In genomic region chr2:204901591-204901990, GRCh38 we compare ENCODE assay signal across 24 cellular contexts.
A peak's percentile ranks its signal among the peaks of the same experiment; 100 is the strongest.
DNase-seq lines count a peak whose midpoint lies in the region; ATAC-seq, FAIRE-seq and TF ChIP-seq lines count a peak whose summit lies in the region.
"Had no signal": no experiment of that assay in that cellular context is flagged by ENCODE, and none has a peak within 500 bp of the region (broad histone marks: within the 10 kb centered on the region; RNA-seq: fewer than 3 reads in every experiment).

No MANE protein-coding gene starts in this region.

- H3K36me3 Mint-ChIP-seq in Caco-2 (ENCODE audit: insufficient read depth, unreplicated experiment) (peaks cover 29% of the 10 kb centered on the region), nephron progenitor cell (ENCODE audit: low read depth) (peaks cover 25% of the 10 kb centered on the region)

- BruUV-seq in Caco-2 (replicated peaks; lab: Mats Ljungman, UMichigan) (no TSS peak), GM12878 (replicated peaks; lab: Mats Ljungman, UMichigan) (no TSS peak)

- H3K4me1 Mint-ChIP-seq in Caco-2 (ENCODE audit: low read depth, unreplicated experiment) (peaks cover 45% of the 10 kb centered on the region), nephron progenitor cell (peaks cover 19% of the 10 kb centered on the region)

- H3K79me2 ChIP-seq in GM12878 (ENCODE audit: control insufficient read depth, insufficient read depth, low read length), result no peaks in the 10 kb centered on the region

- peak overlapping the region; percentile 77 for H3K27ac Mint-ChIP-seq in Caco-2 (ENCODE audit: unreplicated experiment)
- H3K27ac Mint-ChIP-seq in nephron progenitor cell, result peak overlapping the region; percentile 95
- H3K27ac Mint-ChIP-seq: CD8-positive, alpha-beta memory T cell; HFFc6 had no signal

- H3K36me3 ChIP-seq in Caco-2 (ENCODE audit: control insufficient read depth, insufficient read depth, low read length), result peaks cover 2% of the 10 kb centered on the region; the same call in 1 of the 2 replicates
- no peaks in the 10 kb centered on the region for H3K36me3 ChIP-seq in GM12878 (ENCODE audit: control insufficient read depth in 2 of 2, insufficient read depth in 2 of 2, low read length in 1 of 2)
- H3K36me3 ChIP-seq in BE2C, result no peaks in the 10 kb centered on the region
- H3K36me3 ChIP-seq: SJCRH30 had no signal

- SMC1A ChIA-PET in GM12878 (lab: Charles Lee; ENCODE audit: uncharacterized antibody, unreplicated experiment), result no interaction called here

- H3K9me3 Mint-ChIP-seq in Caco-2 (ENCODE audit: unreplicated experiment) (peaks cover 21% of the 10 kb centered on the region), nephron progenitor cell (peaks cover 27% of the 10 kb centered on the region)

- no peak overlapping the region for H3K9ac ChIP-seq in GM12878 (ENCODE audit: control insufficient read depth, insufficient read depth, low read length)

- no peak for TF ChIP-seq RAD21 in GM12878 (IDR thresholded peaks at IDR 0.05; ENCODE audit: insufficient read depth, low read depth, low read length)

- POLR2A ChIA-PET in Caco-2 (lab: Charles Lee) (no interaction called here), GM12878 (lab: Charles Lee) (no interaction called here)

- H3K4me3 ChIP-seq in Caco-2 (ENCODE audit: low read depth, low read length) (no peak overlapping the region), GM12878 (no peak overlapping the region), BE2C (ENCODE audit: low read depth, low read length) (no peak overlapping the region)
- H3K4me3 ChIP-seq: SJCRH30 had no signal

- DNase-seq in DMS53 (lab: John Stamatoyannopoulos, UW), result peak; percentile 35
- no peak for DNase-seq in DMS53 treated with DMSO at 0.1 percent for 48 hours (lab: John Stamatoyannopoulos, UW; ENCODE audit: unreplicated experiment)
- no peak for DNase-seq in Caco-2
- DNase-seq in GM12878 (ENCODE audit: low read depth, low spot score), result no peak
- DNase-seq in nephron progenitor cell, result no peak
- no peak for DNase-seq in HTR-8/SVneo (ENCODE audit: insufficient read length, low spot score)
- no peak for DNase-seq in stimulated activated naive CD8-positive, alpha-beta T cell treated with anti-CD3 and anti-CD28 coated beads, Interleukin-15, Interleukin-2, amounts not matched to agents 100 U/mL and 50 U/mL, for 24 hours
- DNase-seq in BE2C, result no peak
- DNase-seq: C1 segment of cervical spinal cord; CD8-positive, alpha-beta memory T cell; DMS79 treated with DMSO at 0.1 percent for 48 hours; H7; HFFc6; KBM-7; MM.1S; NCI-H1048; NCI-H1417 treated with DMSO at 0.1 percent for 48 hours; NCI-H187; NCI-H446; NCI-H526; SJCRH30 had no signal

- ATAC-seq in GM12878, result peak; percentile 16; the same call in 2 of the 3 replicates
- ATAC-seq in stimulated activated naive CD8-positive, alpha-beta T cell treated with anti-CD3 and anti-CD28 coated beads, Interleukin-15, Interleukin-2, amounts not matched to agents 100 U/mL and 50 U/mL, for 24 hours, result no peak

- H3K27me3 Mint-ChIP-seq in Caco-2 (ENCODE audit: insufficient read depth, unreplicated experiment) (no peaks in the 10 kb centered on the region), nephron progenitor cell (ENCODE audit: low read depth, poor library complexity) (no peaks in the 10 kb centered on the region)
- H3K27me3 Mint-ChIP-seq: CD8-positive, alpha-beta memory T cell had no signal

- H3K9me3 ChIP-seq in Caco-2 (peaks cover 10% of the 10 kb centered on the region; the same call in 1 of the 2 replicates), GM12878 (replicated peaks; ENCODE audit: control insufficient read depth, insufficient read depth, low read length) (no peaks in the 10 kb centered on the region), BE2C (no peaks in the 10 kb centered on the region)
- H3K9me3 ChIP-seq: SJCRH30 had no signal

- H3K4me2 ChIP-seq in GM12878 (ENCODE audit: control insufficient read depth, insufficient read depth), result no peak overlapping the region

- no peak for TF ChIP-seq POLR2A in GM12878 (IDR thresholded peaks at IDR 0.05; ENCODE audit: low read depth, low read length)

- FAIRE-seq in GM12878 (lab: Jason Lieb, UNC), result no peak
- no peak for FAIRE-seq in HTR-8/SVneo (lab: Jason Lieb, UNC)
- FAIRE-seq: RCC 7860 had no signal

- H3K4me3 Mint-ChIP-seq in Caco-2 (ENCODE audit: unreplicated experiment) (peak overlapping the region; percentile 48), nephron progenitor cell (no peak overlapping the region)
- H3K4me3 Mint-ChIP-seq: CD8-positive, alpha-beta memory T cell; HFFc6 had no signal

- intact Hi-C loops in Caco-2 (cut with micrococcal nuclease; ENCODE audit: unreplicated experiment) (loop anchor here (1.0 to 5.0 kb wide), 5 partner anchors 19 to 779 kb away; no protein-coding TSS in a partner anchor), GM12878 (cut with micrococcal nuclease; ENCODE audit: unreplicated experiment) (no loop called here)

- no peak overlapping the region for H3K27ac ChIP-seq in GM12878 (ENCODE audit: control insufficient read depth, insufficient read depth)
- H3K27ac ChIP-seq: 22Rv1, HL-60, SJCRH30 had no signal

- in situ Hi-C loops in GM12878 (cut with MboI), result no loop called here

- TF ChIP-seq CTCF in Caco-2 (IDR thresholded peaks at IDR 0.05; ENCODE audit: insufficient read depth in 1 of 2, low read depth in 1 of 2, low read length in 1 of 2, severe bottlenecking in 1 of 2, unreplicated experiment in 1 of 2), result no peak
- TF ChIP-seq CTCF in GM12878 (IDR thresholded peaks at IDR 0.05 in 2 of 3, conservative IDR thresholded peaks at IDR 0.05 in 1 of 3; ENCODE audit: control insufficient read depth in 2 of 3, extremely low read depth in 1 of 3, insufficient read depth in 1 of 3, low read depth in 3 of 3, low read length in 3 of 3), result no peak
- TF ChIP-seq CTCF in nephron progenitor cell (IDR thresholded peaks at IDR 0.05), result no peak
- no peak for TF ChIP-seq CTCF in BE2C (IDR thresholded peaks at IDR 0.05; ENCODE audit: low read depth, low read length)

- H2AFZ ChIP-seq in GM12878 (ENCODE audit: control insufficient read depth, low read depth, low read length), result no peak overlapping the region

- H4K20me1 ChIP-seq in GM12878 (ENCODE audit: control insufficient read depth, insufficient read depth), result no peaks in the 10 kb centered on the region

- H3K4me1 ChIP-seq in Caco-2, result peaks cover 26% of the 10 kb centered on the region
- no peaks in the 10 kb centered on the region for H3K4me1 ChIP-seq in GM12878 (ENCODE audit: control insufficient read depth, insufficient read depth, low read length)
- H3K4me1 ChIP-seq in BE2C, result peaks cover 4% of the 10 kb centered on the region

- 11% methylated on average over 1 of the region's 1 CpG for WGBS in GM12878 (ENCODE audit: insufficient coverage, insufficient replicate concordance, low lambda C conversion rate, missing lambda C conversion rate)

- CTCF ChIA-PET in Caco-2 (lab: Charles Lee), result interaction anchor here (0.7 kb wide), 1 partner anchor 9 kb away, joined by 3 read pairs; no protein-coding TSS in a partner anchor
- CTCF ChIA-PET in GM12878 (lab: Yijun Ruan, JAX), result no interaction called here

- RAD21 ChIA-PET in GM12878 (lab: Charles Lee; ENCODE audit: unreplicated experiment), result no interaction called here

- no peak for TF ChIP-seq EP300 in GM12878 (IDR thresholded peaks at IDR 0.05; ENCODE audit: borderline replicate concordance in 1 of 2, control insufficient read depth in 1 of 2, low read depth in 2 of 2, low read length in 2 of 2)

- H3K27me3 ChIP-seq in Caco-2 (replicated peaks; ENCODE audit: control insufficient read depth, insufficient read depth, low read length), result no peaks in the 10 kb centered on the region
- H3K27me3 ChIP-seq in GM12878 (replicated peaks in 1 of 2; ENCODE audit: control insufficient read depth in 2 of 2, insufficient read depth in 2 of 2, low read length in 1 of 2), result no peaks in the 10 kb centered on the region
- no peaks in the 10 kb centered on the region for H3K27me3 ChIP-seq in BE2C
- H3K27me3 ChIP-seq: SJCRH30 had no signal

TF ChIP-seq in GM12878, 131 proteins besides CTCF, POLR2A, EP300 and RAD21 (continues in another document):
- TF ChIP-seq SMARCA5 (IDR thresholded peaks at IDR 0.05) (no peak), MYC (IDR thresholded peaks at IDR 0.05; ENCODE audit: insufficient read depth, insufficient read length, insufficient replicate concordance, low read length, severe bottlenecking) (no peak), BMI1 (IDR thresholded peaks at IDR 0.05; ENCODE audit: borderline replicate concordance) (no peak), KDM1A (IDR thresholded peaks at IDR 0.05; ENCODE audit: borderline replicate concordance) (no peak), ZNF687 (IDR thresholded peaks at IDR 0.05) (no peak), CBX3 (IDR thresholded peaks at IDR 0.05; ENCODE audit: borderline replicate concordance, low read depth) (no peak), ATF3 (IDR thresholded peaks at IDR 0.05; ENCODE audit: borderline replicate concordance, extremely low read depth, low read depth, low read length) (no peak)
